8 cellular contexts compared by ENCODE assay signal in the genomic region with DNA sequence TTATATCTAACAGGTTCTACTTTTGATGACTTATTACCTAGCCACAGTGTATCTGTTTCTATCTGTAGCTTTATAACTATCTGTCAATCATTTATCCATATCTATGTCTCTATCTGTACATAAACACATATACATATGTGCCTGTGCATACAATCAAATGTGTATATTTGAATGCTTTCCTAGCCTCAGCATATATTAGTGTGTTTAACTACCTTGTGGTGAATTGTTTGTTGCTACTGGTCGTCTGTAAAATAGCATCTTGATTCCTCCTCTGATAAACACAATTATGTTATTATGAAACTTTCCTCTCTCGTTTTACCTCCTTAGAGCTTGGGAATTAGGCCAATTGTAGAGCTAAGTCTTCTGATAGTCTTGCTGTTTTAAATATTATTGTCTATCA. TPM values are rescaled to one million over a fixed set of nuclear protein-coding genes. Genes with fewer than 3 reads are reported as not detected.
DNase-seq lines count a peak whose midpoint lies in the region; ATAC-seq and TF ChIP-seq lines count a peak whose summit lies in the region.

No MANE protein-coding gene starts in this region.

- 5 to 18% (median 9%) methylated on average over 2 of the region's 2 CpGs for WGBS in stomach, 5 donors

- no peaks in the 10 kb centered on the region for H3K9me3 ChIP-seq in stomach

- TF ChIP-seq EP300 in stomach (IDR thresholded peaks at IDR 0.05), result no peak

- H3K27ac ChIP-seq in stomach, result peak overlapping the region in 2 of 5 donors; percentile 16 to 53

- H3K4me1 ChIP-seq in stomach, result peaks cover 9 to 46% (median 25%) of the 10 kb centered on the region in 4 donors

- peaks cover 4% of the 10 kb centered on the region for H3K36me3 Mint-ChIP-seq in activated T-cell treated with anti-CD3 and anti-CD28 coated beads, Interleukin-2, amount 50 U/mL, for 24 hours (ENCODE audit: low read depth)
- no peaks in the 10 kb centered on the region for H3K36me3 Mint-ChIP-seq in activated T-helper 17 cell treated with anti-CD3 and anti-CD28 coated beads, Interleukin-2, amount 50 U/mL, for 72 hours (ENCODE audit: low read depth)

- no peaks in the 10 kb centered on the region for H3K9me3 Mint-ChIP-seq in activated T-cell treated with anti-CD3 and anti-CD28 coated beads, Interleukin-2, amount 50 U/mL, for 24 hours
- no peaks in the 10 kb centered on the region for H3K9me3 Mint-ChIP-seq in activated T-helper 17 cell treated with anti-CD3 and anti-CD28 coated beads, Interleukin-2, amount 50 U/mL, for 72 hours

- no peak for TF ChIP-seq POLR2A in stomach (IDR thresholded peaks at IDR 0.05)

- H3K4me3 ChIP-seq in stomach, result peak overlapping the region in 3 of 4 donors; percentile 1 to 23 (median 1)

- H3K36me3 ChIP-seq in stomach, result no peaks in the 10 kb centered on the region

- DNase-seq in activated T-cell treated with anti-CD3 and anti-CD28 coated beads, Interleukin-2, amount 50 U/mL, for 24 hours, result no peak
- no peak for DNase-seq in activated T-cell treated with anti-CD3 and anti-CD28 coated beads, Interleukin-2, amount 50 U/mL, for 1 hour
- DNase-seq in stomach (no peak), OCI-M1 (lab: John Stamatoyannopoulos, UW) (no peak), NCI-H524 treated with DMSO at 0.1 percent for 48 hours (lab: John Stamatoyannopoulos, UW) (no peak), NCI-H2171 (lab: John Stamatoyannopoulos, UW) (no peak)

- H3K4me3 Mint-ChIP-seq in activated T-cell treated with anti-CD3 and anti-CD28 coated beads, Interleukin-2, amount 50 U/mL, for 24 hours, result peak overlapping the region; percentile 69
- H3K4me3 Mint-ChIP-seq in activated T-helper 17 cell treated with anti-CD3 and anti-CD28 coated beads, Interleukin-2, amount 50 U/mL, for 72 hours, result peak overlapping the region; percentile 80

- TF ChIP-seq CTCF in stomach (IDR thresholded peaks at IDR 0.05), result no peak

- H3K27ac Mint-ChIP-seq in activated T-cell treated with anti-CD3 and anti-CD28 coated beads, Interleukin-2, amount 50 U/mL, for 24 hours, result peak overlapping the region; percentile 93
- H3K27ac Mint-ChIP-seq in activated T-helper 17 cell treated with anti-CD3 and anti-CD28 coated beads, Interleukin-2, amount 50 U/mL, for 72 hours, result peak overlapping the region; percentile 86

- peaks cover 85% of the 10 kb centered on the region for H3K4me1 Mint-ChIP-seq in activated T-cell treated with anti-CD3 and anti-CD28 coated beads, Interleukin-2, amount 50 U/mL, for 24 hours (ENCODE audit: low read depth)
- H3K4me1 Mint-ChIP-seq in activated T-helper 17 cell treated with anti-CD3 and anti-CD28 coated beads, Interleukin-2, amount 50 U/mL, for 72 hours, result peaks cover 47% of the 10 kb centered on the region

- H3K27me3 ChIP-seq in stomach, result no peaks in the 10 kb centered on the region

- ATAC-seq in HG02970 (IDR thresholded peaks at IDR 0.05; ENCODE audit: low FRiP score, unreplicated experiment), result peak; percentile 30
- peak; percentile 8 for ATAC-seq in activated T-helper 17 cell treated with anti-CD3 and anti-CD28 coated beads, Interleukin-2, amount 50 U/mL, for 72 hours (replicated peaks)

- intact Hi-C loops in stomach (cut with DNase I; ENCODE audit: low total_unique reads), result no loop called here

- H3K27me3 Mint-ChIP-seq in activated T-cell treated with anti-CD3 and anti-CD28 coated beads, Interleukin-2, amount 50 U/mL, for 24 hours, result no peaks in the 10 kb centered on the region
- H3K27me3 Mint-ChIP-seq in activated T-helper 17 cell treated with anti-CD3 and anti-CD28 coated beads, Interleukin-2, amount 50 U/mL, for 72 hours, result no peaks in the 10 kb centered on the region

RNA-seq across cellular contexts. Expression of a gene that starts 44.4 kb away (rescaled TPM):
- 10 to 100 TPM; 32.4 to 57.2 TPM for total RNA-seq in activated T-helper 17 cell treated with anti-CD3 and anti-CD28 coated beads, Interleukin-2, amount 50 U/mL, for 72 hours
- total RNA-seq in stomach, result 10 to 100 TPM in 4 of 5 donors, 1 to 10 TPM in 1; 6.7 to 54.2 (median 31.7) TPM
- polyA plus RNA-seq in stomach, result 10 to 100 TPM in 2 of 3 donors, 1 to 10 TPM in 1; 8.3 to 15.0 (median 10.1) TPM
